ENCODE assay signal across 19 cellular contexts in genomic region chr4:27218013-27218412, GRCh38.
DNase-seq lines count a peak whose midpoint lies in the region; ATAC-seq, FAIRE-seq and TF ChIP-seq lines count a peak whose summit lies in the region.
"Had no signal": no experiment of that assay in that cellular context is flagged by ENCODE, and none has a peak within 500 bp of the region (broad histone marks: within the 10 kb centered on the region; RNA-seq: fewer than 3 reads in every experiment).

No MANE protein-coding gene starts in this region.

- H3K4me1 ChIP-seq in Karpas-422 (ENCODE audit: low read length): peaks cover 8% of the 10 kb centered on the region
- H3K4me1 ChIP-seq: A549, Caco-2 had no signal

- no peak for ATAC-seq in GM21526 (IDR thresholded peaks at IDR 0.05; ENCODE audit: low FRiP score, unreplicated experiment)
- no peak for ATAC-seq in GM21447 (IDR thresholded peaks at IDR 0.05; ENCODE audit: unreplicated experiment)
- no peak for ATAC-seq in left colon
- ATAC-seq: A549 had no signal

- H3K9me2 ChIP-seq in Karpas-422 (replicated peaks; ENCODE audit: insufficient read depth, low read length): no peaks in the 10 kb centered on the region

- no peak overlapping the region for H3K9ac ChIP-seq in Karpas-422 (ENCODE audit: low read length)

- H4K20me1 ChIP-seq in Karpas-422 (ENCODE audit: insufficient read depth, low read depth, low read length): no peaks in the 10 kb centered on the region

- H3K79me2 ChIP-seq in Karpas-422 (ENCODE audit: low read length): no peaks in the 10 kb centered on the region

- H3K4me2 ChIP-seq in Karpas-422 (ENCODE audit: low read depth, low read length, poor library complexity, severe bottlenecking): no peak overlapping the region
- H3K4me2 ChIP-seq: A549 had no signal

- H3K4me3 ChIP-seq in Karpas-422 (ENCODE audit: low read length) (no peak overlapping the region), bronchial epithelial cell (ENCODE audit: low read depth, low read length) (no peak overlapping the region)
- H3K4me3 ChIP-seq: A549 had no signal

- H2AFZ ChIP-seq in Karpas-422 (ENCODE audit: low read length): no peak overlapping the region

- TF ChIP-seq CTCF in bronchial epithelial cell (IDR thresholded peaks at IDR 0.05; ENCODE audit: insufficient read depth, low read length, severe bottlenecking): no peak

- no peaks in the 10 kb centered on the region for H3K27me3 ChIP-seq in Karpas-422 (ENCODE audit: low read length)
- H3K27me3 ChIP-seq in bronchial epithelial cell (ENCODE audit: control insufficient read depth, insufficient read depth, low read length): no peaks in the 10 kb centered on the region

- no peak overlapping the region for H3K27ac ChIP-seq in Karpas-422 (ENCODE audit: low read length)
- H3K27ac ChIP-seq: A549 had no signal

- H3K9me3 ChIP-seq in Karpas-422 (ENCODE audit: low read length): no peaks in the 10 kb centered on the region
- H3K9me3 ChIP-seq: A549, Caco-2 had no signal

- no peak for FAIRE-seq in bronchial epithelial cell (lab: Jason Lieb, UNC)
- FAIRE-seq: A549, G401.6 had no signal

- intact Hi-C loops in head of caudate nucleus (cut with DNase I): no loop called here
- intact Hi-C loops in left colon (cut with DNase I, micrococcal nuclease): no loop called here

- DNase-seq in EH (ENCODE audit: low read depth) (peak; percentile 54), Karpas-422 (peak; percentile 22), bronchial epithelial cell (ENCODE audit: low read depth) (peak; percentile 75), kidney tubule cell (ENCODE audit: low spot score) (peak; percentile 3), head of caudate nucleus (no peak), left colon (no peak)
- DNase-seq: AML-193, Caco-2, DMS53, MV-4-11, NCI-H1417 treated with DMSO at 0.1 percent for 48 hours, NCI-H2029 treated with DMSO at 0.1 percent for 48 hours, NCI-H2227 treated with DMSO at 0.1 percent for 48 hours, NCI-H524 treated with DMSO at 0.1 percent for 48 hours, SHP77 had no signal

- H3K36me3 ChIP-seq in Karpas-422 (ENCODE audit: insufficient read depth, low read length): no peaks in the 10 kb centered on the region
- H3K36me3 ChIP-seq in bronchial epithelial cell (ENCODE audit: control insufficient read depth, insufficient read depth, low read length): no peaks in the 10 kb centered on the region

Comparison
In these comparisons a context has a peak if more than half of its experiments do, and no peak if none do; other contexts are left out.
1. DNase-seq: peak in EH (single experiment), Karpas-422 (single experiment), bronchial epithelial cell (single experiment) and kidney tubule cell (single experiment); none in head of caudate nucleus (0 of 42) and left colon (0 of 2).